In the genomic region with DNA sequence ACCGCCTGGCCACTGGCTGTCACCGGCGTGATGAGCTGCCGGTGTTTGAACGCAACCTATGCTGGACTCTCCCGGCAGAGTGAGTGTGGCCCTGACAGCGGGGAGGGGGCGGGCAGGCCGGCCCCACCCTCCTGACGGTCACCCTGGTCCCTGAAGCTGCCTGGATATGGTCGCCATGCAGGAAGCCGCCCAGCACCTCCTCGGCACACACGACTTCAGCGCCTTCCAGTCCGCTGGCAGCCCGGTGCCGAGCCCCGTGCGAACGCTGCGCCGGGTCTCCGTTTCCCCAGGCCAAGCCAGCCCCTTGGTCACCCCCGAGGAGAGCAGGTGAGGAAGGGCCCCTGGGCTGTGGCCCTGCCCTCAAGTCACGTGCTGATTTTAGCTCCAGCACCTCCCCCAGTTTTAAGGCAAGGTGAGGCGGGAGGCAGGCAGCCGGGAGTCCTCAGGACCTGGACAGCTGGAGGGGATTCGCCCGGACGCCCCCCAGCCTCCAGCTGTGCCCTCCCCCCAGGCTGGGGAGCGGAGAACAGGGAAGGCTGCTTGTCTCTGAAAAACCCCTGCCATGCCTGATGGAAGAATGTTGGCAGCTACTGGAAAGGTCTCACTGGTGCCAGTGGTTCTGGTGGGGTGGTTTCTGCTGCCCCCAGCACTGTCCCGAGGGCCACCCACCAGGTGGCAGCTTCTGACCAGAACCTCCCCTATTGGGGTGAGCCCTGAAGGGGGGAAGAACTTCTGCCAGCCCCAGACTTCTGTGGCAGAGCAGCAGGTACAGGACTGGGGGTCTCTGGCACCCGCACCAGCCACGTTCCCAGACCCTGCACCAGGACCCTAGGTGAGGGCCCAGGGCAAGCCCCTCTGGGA, we compare ENCODE assay signal across 8 cellular contexts. TPM values are rescaled to one million over a fixed set of nuclear protein-coding genes. Genes with fewer than 3 reads are reported as not detected.
DNase-seq lines count a peak whose midpoint lies in the region; FAIRE-seq and TF ChIP-seq lines count a peak whose summit lies in the region.

No MANE protein-coding gene starts in this region.

- no peak for FAIRE-seq in bronchial epithelial cell (lab: Jason Lieb, UNC)

- H3K36me3 ChIP-seq in bronchial epithelial cell (ENCODE audit: control insufficient read depth, insufficient read depth, low read length): peaks cover 32% of the 10 kb centered on the region
- peaks cover 34% of the 10 kb centered on the region for H3K36me3 ChIP-seq in muscle layer of colon (ENCODE audit: insufficient read depth, low read length)
- H3K36me3 ChIP-seq in adrenal gland (replicated peaks in 1 of 2): peaks cover 0 to 49% of the 10 kb centered on the region in 2 donors

- H3K9me3 ChIP-seq in muscle layer of colon (ENCODE audit: low read length) (no peaks in the 10 kb centered on the region), adrenal gland (replicated peaks in 1 of 3) (no peaks in the 10 kb centered on the region)

- POLR2A ChIA-PET in HEK293T (lab: Yijun Ruan, JAX): interaction anchor here (0.7 to 1.3 kb wide), 5 partner anchors 9 to 79 kb away, joined by 3 read pairs; a partner anchor contains a TSS

- no peak for DNase-seq in AG09309 (ENCODE audit: low read depth)
- DNase-seq in bronchial epithelial cell (ENCODE audit: low read depth): no peak
- no peak for DNase-seq in AG20443 (ENCODE audit: low spot score)
- DNase-seq in adrenal gland: no peak
- no peak for DNase-seq in HEK293T (ENCODE audit: extremely low spot score)
- no peak for DNase-seq in iPS-NIHi7 (ENCODE audit: extremely low spot score)

- WGBS in adrenal gland, 4 donors: 51 to 70% (median 55%) methylated on average over 6 to 35 of the region's 35 CpGs

- H3K9ac ChIP-seq in muscle layer of colon (ENCODE audit: low read length): no peak overlapping the region

- H3K4me3 ChIP-seq in AG09309 (ENCODE audit: control insufficient read depth, low read depth, low read length) (peak overlapping the region; percentile 58), bronchial epithelial cell (ENCODE audit: low read depth, low read length) (peak overlapping the region; percentile 86), muscle layer of colon (ENCODE audit: low read depth in 1 of 2, low read length in 2 of 2) (peak overlapping the region; percentile 59 to 91), adrenal gland (peak overlapping the region in 2 of 4 donors; percentile 78 to 97)

- TF ChIP-seq POLR2A in adrenal gland (IDR thresholded peaks at IDR 0.05): no peak

- TF ChIP-seq CTCF in AG09309 (IDR thresholded peaks at IDR 0.05; ENCODE audit: control insufficient read depth, insufficient read depth, low read depth, low read length, missing control alignments): no peak
- TF ChIP-seq CTCF in bronchial epithelial cell (IDR thresholded peaks at IDR 0.05; ENCODE audit: insufficient read depth, low read length, severe bottlenecking): no peak
- TF ChIP-seq CTCF in adrenal gland (IDR thresholded peaks at IDR 0.05): no peak

- peaks cover 23% of the 10 kb centered on the region for H3K4me1 ChIP-seq in muscle layer of colon (ENCODE audit: insufficient read depth, low read length)
- peaks cover 33 to 36% of the 10 kb centered on the region in 2 donors for H3K4me1 ChIP-seq in adrenal gland (replicated peaks in 1 of 2)

- H3K27ac ChIP-seq in muscle layer of colon (ENCODE audit: low read depth, low read length) (peak overlapping the region; percentile 91), adrenal gland (peak overlapping the region in 2 of 5 donors; percentile 95 to 96)

- H3K27me3 ChIP-seq in bronchial epithelial cell (ENCODE audit: control insufficient read depth, insufficient read depth, low read length) (no peaks in the 10 kb centered on the region), muscle layer of colon (ENCODE audit: control insufficient read depth in 1 of 2, insufficient read depth in 2 of 2, low read length in 2 of 2) (no peaks in the 10 kb centered on the region), adrenal gland (no peaks in the 10 kb centered on the region)

- intact Hi-C loops in adrenal gland (cut with DNase I): no loop called here

- TF ChIP-seq RAD21 in Ishikawa (IDR thresholded peaks at IDR 0.05; ENCODE audit: low read depth): no peak

- CTCF ChIA-PET in HEK293T (lab: Yijun Ruan, JAX): no interaction called here

- no peak for TF ChIP-seq EP300 in Ishikawa (IDR thresholded peaks at IDR 0.05; ENCODE audit: borderline replicate concordance)

TF ChIP-seq in Ishikawa, 13 proteins besides CTCF, POLR2A, EP300 and RAD21:
- no peak for TF ChIP-seq CEBPB (IDR thresholded peaks at IDR 0.05)
- TF ChIP-seq EGR1 (IDR thresholded peaks at IDR 0.05): no peak
- peak; percentile 45; the same call in 1 of the 2 replicates for TF ChIP-seq ZBTB7A (IDR thresholded peaks at IDR 0.05; ENCODE audit: low read depth)
- 0 out of 2 replicates have a peak, but pooled peaks have one; percentile 12 for TF ChIP-seq TAF1 (IDR thresholded peaks at IDR 0.05; ENCODE audit: low read depth)

TF ChIP-seq in HEK293T, 16 proteins besides CTCF, POLR2A, EP300 and RAD21:
- TF ChIP-seq CTBP1 (IDR thresholded peaks at IDR 0.05; ENCODE audit: borderline replicate concordance) (no peak), SP1 (IDR thresholded peaks at IDR 0.05) (no peak), HDGF (IDR thresholded peaks at IDR 0.05; ENCODE audit: borderline replicate concordance) (no peak), NFRKB (IDR thresholded peaks at IDR 0.05) (no peak), ELF4 (IDR thresholded peaks at IDR 0.05) (no peak), FOXM1 (IDR thresholded peaks at IDR 0.05; ENCODE audit: borderline replicate concordance) (no peak), TARDBP (IDR thresholded peaks at IDR 0.05) (no peak), ARNT (IDR thresholded peaks at IDR 0.05) (no peak), L3MBTL2 (conservative IDR thresholded peaks at IDR 0.05) (no peak), ZNF384 (IDR thresholded peaks at IDR 0.05) (no peak), BHLHE40 (IDR thresholded peaks at IDR 0.05; ENCODE audit: borderline replicate concordance) (no peak), SUZ12 (IDR thresholded peaks at IDR 0.05) (no peak), LEF1 (IDR thresholded peaks at IDR 0.05; ENCODE audit: borderline replicate concordance) (no peak), FOXK2 (IDR thresholded peaks at IDR 0.05) (no peak), FOXA1 (IDR thresholded peaks at IDR 0.05) (no peak)
- TF ChIP-seq, protein P1, sequence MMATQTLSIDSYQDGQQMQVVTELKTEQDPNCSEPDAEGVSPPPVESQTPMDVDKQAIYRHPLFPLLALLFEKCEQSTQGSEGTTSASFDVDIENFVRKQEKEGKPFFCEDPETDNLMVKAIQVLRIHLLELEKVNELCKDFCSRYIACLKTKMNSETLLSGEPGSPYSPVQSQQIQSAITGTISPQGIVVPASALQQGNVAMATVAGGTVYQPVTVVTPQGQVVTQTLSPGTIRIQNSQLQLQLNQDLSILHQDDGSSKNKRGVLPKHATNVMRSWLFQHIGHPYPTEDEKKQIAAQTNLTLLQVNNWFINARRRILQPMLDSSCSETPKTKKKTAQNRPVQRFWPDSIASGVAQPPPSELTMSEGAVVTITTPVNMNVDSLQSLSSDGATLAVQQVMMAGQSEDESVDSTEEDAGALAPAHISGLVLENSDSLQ (IDR thresholded peaks at IDR 0.05): no peak

RNA-seq across cellular contexts. Expression of a gene that starts 1.4 kb away (rescaled TPM):
- 15.6 and 20.8 TPM in 2 replicates for total RNA-seq in bronchial epithelial cell
- total RNA-seq in adrenal gland: 10 to 100 TPM; 14.2 to 43.8 (median 26.1) TPM
- 10 to 100 TPM in 2 of 3 donors, 1 to 10 TPM in 1; 2.5 to 43.4 (median 32.2) TPM for polyA plus RNA-seq in adrenal gland

RNA-seq across cellular contexts. Expression of a gene that starts 2.0 kb away (rescaled TPM):
- total RNA-seq in bronchial epithelial cell (34.0 and 36.4 TPM in 2 replicates), adrenal gland (10 to 100 TPM; 19.6 to 81.5 (median 40.8) TPM)
- 100 to 1,000 TPM in 2 of 3 donors, 1 to 10 TPM in 1; 5.0 to 385 (median 138) TPM for polyA plus RNA-seq in adrenal gland

RNA-seq across cellular contexts. Expression of a gene that starts 14.7 kb away (rescaled TPM):
- total RNA-seq in bronchial epithelial cell: 64.9 and 66.3 TPM in 2 replicates
- 100 to 1,000 TPM in 2 of 8 donors, 10 to 100 TPM in 6; 53.0 to 129 (median 79.1) TPM for total RNA-seq in adrenal gland
- polyA plus RNA-seq in adrenal gland: 100 to 1,000 TPM in 2 of 3 donors, 10 to 100 TPM in 1; 87.7 to 601 (median 316) TPM

RNA-seq across cellular contexts. Expression of a gene that starts 14.8 kb away (rescaled TPM):
- 10.8 and 20.2 TPM in 2 replicates for total RNA-seq in bronchial epithelial cell
- 10 to 100 TPM; 21.2 to 53.0 (median 31.1) TPM for total RNA-seq in adrenal gland
- 10 to 100 TPM in 2 of 3 donors, 1 to 10 TPM in 1; 2.9 to 45.8 (median 27.5) TPM for polyA plus RNA-seq in adrenal gland

RNA-seq across cellular contexts. Expression of a gene that starts 21.3 kb away (rescaled TPM):
- 0.26 and 0.38 TPM in 2 replicates for total RNA-seq in bronchial epithelial cell
- under 1 TPM; 0.25 to 0.86 (median 0.58) TPM for total RNA-seq in adrenal gland
- polyA plus RNA-seq in adrenal gland: under 1 TPM; 0.05 to 0.72 (median 0.61) TPM
